Comparison of ENCODE assay signal across 1 cellular context in genomic region chr3:193835414-193835813, GRCh38.
TF ChIP-seq lines count a peak whose summit lies in the region.

No MANE protein-coding gene starts in this region.

TF ChIP-seq in K562, 482 proteins besides CTCF, POLR2A, EP300 and RAD21 (continued from another document):
- peak; percentile 53 for TF ChIP-seq MGA (IDR thresholded peaks at IDR 0.05)
- 0 out of 2 replicates have a peak, but pooled peaks have one; percentile 64 for TF ChIP-seq ZNF311 (CRISPR knock-in tag; IDR thresholded peaks at IDR 0.05)
